In genomic region chr7:113763226-113763625, GRCh38 we compare ENCODE assay signal across 13 cellular contexts.
DNase-seq lines count a peak whose midpoint lies in the region; ATAC-seq lines count a peak whose summit lies in the region.
"Had no signal": no experiment of that assay in that cellular context is flagged by ENCODE, and none has a peak within 500 bp of the region (broad histone marks: within the 10 kb centered on the region; RNA-seq: fewer than 3 reads in every experiment).

No MANE protein-coding gene starts in this region.

- ATAC-seq in HG02840 (IDR thresholded peaks at IDR 0.05; ENCODE audit: low FRiP score, unreplicated experiment): no peak
- ATAC-seq in GM21360 (IDR thresholded peaks at IDR 0.05; ENCODE audit: unreplicated experiment): no peak
- ATAC-seq: HCT116 had no signal

- DNase-seq in NCI-H748 (lab: John Stamatoyannopoulos, UW; ENCODE audit: unreplicated experiment) (peak; percentile 6), NCI-H748 treated with DMSO at 0.1 percent for 48 hours (lab: John Stamatoyannopoulos, UW) (no peak), NCI-H1105 (lab: John Stamatoyannopoulos, UW) (peak; percentile 24), NCI-H526 (lab: John Stamatoyannopoulos, UW) (peak; percentile 37 to 52), cardiac septum (ENCODE audit: low spot score) (no peak)
- DNase-seq: C1 segment of cervical spinal cord; CD4-positive, alpha-beta T cell; DMS153; DND-41; GDM1 had no signal

- intact Hi-C loops in cardiac septum (cut with DNase I): no loop called here

Comparison
In these comparisons a context has a peak if more than half of its experiments do, and no peak if none do; other contexts are left out.
1. DNase-seq: peak in NCI-H748 (single experiment), NCI-H1105 (single experiment) and NCI-H526 (2 of 2); none in NCI-H748 treated with DMSO at 0.1 percent for 48 hours (single experiment) and cardiac septum (single experiment).